ENCODE assay signal across 1 cellular context in genomic region chr15:82060817-82061216, GRCh38.
TF ChIP-seq lines count a peak whose summit lies in the region.

No MANE protein-coding gene starts in this region.

TF ChIP-seq in GM12878, 131 proteins besides CTCF, POLR2A, EP300 and RAD21 (continued from another document):
- TF ChIP-seq SPI1 (IDR thresholded peaks at IDR 0.05; ENCODE audit: borderline replicate concordance, insufficient read depth, low read depth, low read length): peak; percentile 71; the same call in 1 of the 2 replicates
